14 cellular contexts compared by ENCODE assay signal in genomic region chr7:12670071-12670729, GRCh38. TPM values are rescaled to one million over a fixed set of nuclear protein-coding genes. Genes with fewer than 3 reads are reported as not detected.
A peak's percentile ranks its signal among the peaks of the same experiment; 100 is the strongest.
DNase-seq lines count a peak whose midpoint lies in the region; ATAC-seq, FAIRE-seq and TF ChIP-seq lines count a peak whose summit lies in the region.
"Had no signal": no experiment of that assay in that cellular context is flagged by ENCODE, and none has a peak within 500 bp of the region (broad histone marks: within the 10 kb centered on the region; RNA-seq: fewer than 3 reads in every experiment).

No MANE protein-coding gene starts in this region.

- no peaks in the 10 kb centered on the region for H3K36me3 ChIP-seq in K562 (ENCODE audit: control insufficient read depth, insufficient read depth, low read length)
- no peaks in the 10 kb centered on the region for H3K36me3 ChIP-seq in right lobe of liver

- no peak for ATAC-seq in A549
- ATAC-seq in K562: peak; percentile 34; the same call in 2 of the 3 replicates
- ATAC-seq in right lobe of liver: peak; percentile 37 to 70 (median 54)
- no peak for ATAC-seq in GM18858 (IDR thresholded peaks at IDR 0.05; ENCODE audit: unreplicated experiment)
- ATAC-seq: activated CD8-positive, alpha-beta T cell treated with anti-CD3 and anti-CD28 coated beads, Interleukin-2, amount 10 ng/mL, durations not matched to agents 7 days and 5 days had no signal

- no peaks in the 10 kb centered on the region for H4K20me1 ChIP-seq in K562 (replicated peaks; ENCODE audit: control insufficient read depth, insufficient read depth, low read length)

- H3K9me3 ChIP-seq in A549 (no peaks in the 10 kb centered on the region), K562 (replicated peaks; ENCODE audit: control insufficient read depth, insufficient read depth, low read depth, low read length) (no peaks in the 10 kb centered on the region), right lobe of liver (no peaks in the 10 kb centered on the region)

- 85% methylated on average over 1 of the region's 1 CpG for WGBS in A549 (ENCODE audit: missing lambda C conversion rate)
- WGBS in K562 (ENCODE audit: insufficient coverage, low coverage, missing lambda C conversion rate): 60% methylated on average over 1 of the region's 1 CpG
- 32% methylated on average over 1 of the region's 1 CpG for WGBS in right lobe of liver (ENCODE audit: insufficient coverage, low coverage, low lambda C conversion rate, missing lambda C conversion rate)

- no peaks in the 10 kb centered on the region for H3K9me1 ChIP-seq in K562 (ENCODE audit: control insufficient read depth, insufficient read depth, low read length)

- no TSS peak for BruUV-seq in K562 (replicated peaks; lab: Mats Ljungman, UMichigan)

- in situ Hi-C loops in K562 (cut with MboI): no loop called here

- no peaks in the 10 kb centered on the region for H3K27me3 ChIP-seq in K562 (ENCODE audit: control insufficient read depth in 2 of 2, insufficient read depth in 2 of 2, low read length in 2 of 2)
- H3K27me3 ChIP-seq in right lobe of liver: no peaks in the 10 kb centered on the region

- intact Hi-C loops in K562 (cut with micrococcal nuclease) (no loop called here), right lobe of liver (cut with DNase I) (no loop called here)

- POLR2A ChIA-PET in A549 (lab: Yijun Ruan, JAX): no interaction called here
- POLR2A ChIA-PET in K562 (lab: Yijun Ruan, JAX): interaction anchor here (0.9 kb wide), 1 partner anchor 12 kb away, joined by 3 read pairs; no protein-coding TSS in a partner anchor

- H3K27ac ChIP-seq in A549 (no peak overlapping the region), K562 (ENCODE audit: extremely low read depth, low read depth, low read length) (no peak overlapping the region), right lobe of liver (no peak overlapping the region)
- H3K27ac ChIP-seq: parathyroid adenoma had no signal

- no peak overlapping the region for H3K9ac ChIP-seq in K562 (ENCODE audit: insufficient read depth in 1 of 2, low read depth in 2 of 2, low read length in 2 of 2)
- H3K9ac ChIP-seq: parathyroid adenoma had no signal

- TF ChIP-seq POLR2A in A549 (IDR thresholded peaks at IDR 0.05; ENCODE audit: low read length) (no peak), K562 (conservative IDR thresholded peaks at IDR 0.05) (no peak), right lobe of liver (IDR thresholded peaks at IDR 0.05) (no peak)

- H3K4me1 ChIP-seq in A549 (no peaks in the 10 kb centered on the region), K562 (replicated peaks in 1 of 2; ENCODE audit: control insufficient read depth in 2 of 2, insufficient read depth in 2 of 2, low read length in 2 of 2) (no peaks in the 10 kb centered on the region), right lobe of liver (no peaks in the 10 kb centered on the region)
- H3K4me1 ChIP-seq: parathyroid adenoma had no signal

- peak; percentile 70 for FAIRE-seq in A549 (lab: Jason Lieb, UNC)
- FAIRE-seq in K562 (lab: Jason Lieb, UNC): no peak
- FAIRE-seq: HTR-8/SVneo had no signal

- DNase-seq in A549 (ENCODE audit: low read depth in 1 of 2, low spot score in 1 of 2) (no peak), HCEC 1CT (peak; percentile 77), K562 (ENCODE audit: extremely low read depth in 1 of 4, low spot score in 3 of 4) (no peak), right lobe of liver (no peak), NCI-H2029 treated with DMSO at 0.1 percent for 48 hours (lab: John Stamatoyannopoulos, UW) (no peak), NCI-H748 (lab: John Stamatoyannopoulos, UW; ENCODE audit: unreplicated experiment) (no peak), CD1c-positive myeloid dendritic cell (ENCODE audit: extremely low spot score) (no peak)
- DNase-seq: activated CD8-positive, alpha-beta T cell treated with anti-CD3 and anti-CD28 coated beads, Interleukin-2, amount 10 ng/mL, durations not matched to agents 7 days and 5 days; DMS 273 treated with DMSO at 0.1 percent for 48 hours; NCI-H1092 treated with DMSO at 0.1 percent for 48 hours; stimulated activated CD4-positive, alpha-beta T cell treated with anti-CD3 and anti-CD28 coated beads, Interleukin-2, amount 100 ng/mL, for 24 hours had no signal

- no peak overlapping the region for H3K4me3 ChIP-seq in A549
- H3K4me3 ChIP-seq in K562: no peak overlapping the region
- no peak overlapping the region for H3K4me3 ChIP-seq in right lobe of liver

- TF ChIP-seq CTCF in A549 (IDR thresholded peaks at IDR 0.05): no peak
- TF ChIP-seq CTCF in K562 (IDR thresholded peaks at IDR 0.05 in 2 of 3, conservative IDR thresholded peaks at IDR 0.05 in 1 of 3; ENCODE audit: insufficient read depth in 2 of 3, low read depth in 1 of 3, low read length in 3 of 3): no peak
- TF ChIP-seq CTCF in right lobe of liver (IDR thresholded peaks at IDR 0.05): no peak

- no peak overlapping the region; the same call in 1 of the 2 replicates for H2AFZ ChIP-seq in K562 (ENCODE audit: low read depth, low read length)
- H2AFZ ChIP-seq: parathyroid adenoma had no signal

- no peak for TF ChIP-seq RAD21 in A549 (conservative IDR thresholded peaks at IDR 0.05 in 1 of 2, IDR thresholded peaks at IDR 0.05 in 1 of 2)
- TF ChIP-seq RAD21 in K562 (CRISPR knock-in tag; conservative IDR thresholded peaks at IDR 0.05 in 1 of 2, IDR thresholded peaks at IDR 0.05 in 1 of 2): no peak

- no peaks in the 10 kb centered on the region for H3K79me2 ChIP-seq in K562 (ENCODE audit: control insufficient read depth, insufficient read depth, low read length)
- H3K79me2 ChIP-seq: parathyroid adenoma had no signal

- CTCF ChIA-PET in A549 (lab: Yijun Ruan, JAX) (interaction anchor here (2.3 kb wide), 1 partner anchor 16 kb away, joined by 10 read pairs; no protein-coding TSS in a partner anchor), K562 (lab: Yijun Ruan, JAX; ENCODE audit: low intra/inter-chr PET ratio) (no interaction called here)

- no peak for TF ChIP-seq EP300 in A549 (IDR thresholded peaks at IDR 0.05)
- no peak for TF ChIP-seq EP300 in K562 (IDR thresholded peaks at IDR 0.05; ENCODE audit: low read length)

- no peak overlapping the region for H3K4me2 ChIP-seq in A549
- H3K4me2 ChIP-seq in K562 (ENCODE audit: insufficient read depth, low read length): no peak overlapping the region

TF ChIP-seq in A549, 52 proteins besides CTCF, POLR2A, EP300 and RAD21:
- TF ChIP-seq CEBPB (IDR thresholded peaks at IDR 0.05): no peak
- no peak for TF ChIP-seq CHD4 (IDR thresholded peaks at IDR 0.05; ENCODE audit: borderline replicate concordance)
- TF ChIP-seq HDAC2 (IDR thresholded peaks at IDR 0.05): no peak
- TF ChIP-seq MAFK (IDR thresholded peaks at IDR 0.05; ENCODE audit: partially characterized antibody): peak; percentile 71

TF ChIP-seq in K562, 482 proteins besides CTCF, POLR2A, EP300 and RAD21 (continues in another document):
- TF ChIP-seq GABPB2 (CRISPR knock-in tag; conservative IDR thresholded peaks at IDR 0.05) (no peak), HINFP (tag; conservative IDR thresholded peaks at IDR 0.05; ENCODE audit: low read depth) (no peak), C11orf30 (IDR thresholded peaks at IDR 0.05; ENCODE audit: low read depth) (peak; percentile 73), PPARD (CRISPR knock-in tag; IDR thresholded peaks at IDR 0.05) (no peak), MAFG (tag; conservative IDR thresholded peaks at IDR 0.05) (peak; percentile 72), PTBP1 (IDR thresholded peaks at IDR 0.05; ENCODE audit: low read depth, low read length) (no peak), SREBF1 (IDR thresholded peaks at IDR 0.05; ENCODE audit: borderline replicate concordance, low read depth, low read length) (no peak), ZNF316 (IDR thresholded peaks at IDR 0.05) (peak; percentile 80), ZNF583 (CRISPR knock-in tag; IDR thresholded peaks at IDR 0.05) (no peak), MAFK (IDR thresholded peaks at IDR 0.05; ENCODE audit: low read length) (peak; percentile 30; the same call in 1 of the 2 replicates)

RNA-seq across cellular contexts. Expression of gene ARL4A, which starts 17.2 kb away (rescaled TPM):
- 58.9 and 76.1 TPM in 2 replicates for polyA plus RNA-seq in A549 (2011; rRNA removed)
- polyA plus RNA-seq in A549 (2012; cell fraction: cytosol; rRNA removed): 16.7 and 20.5 TPM in 2 replicates
- polyA plus RNA-seq in A549 (2012; cell fraction: nucleus; rRNA removed): 7.5 and 11.4 TPM in 2 replicates
- 51.9 to 59.4 TPM (median 53.6 TPM) in 3 replicates for polyA plus RNA-seq in A549 (2017; fragmentation: RNase III; extraction: RNeasy Plus Mini Kit Qiagen cat#74134 plus additional on column Dnase treatment)
- polyA minus RNA-seq in A549 (2011; rRNA and poly(A)+ RNA removed): 17.4 and 22.3 TPM in 2 replicates
- 106 and 313 TPM in 2 replicates for total RNA-seq in K562 (2011; cell fraction: chromatin; rRNA removed; ENCODE audit: low replicate concordance)
- 71.9 and 88.4 TPM in 2 replicates for total RNA-seq in K562 (2011; cell fraction: nucleolus; rRNA removed)
- total RNA-seq in K562 (2011; cell fraction: nucleoplasm; rRNA removed): 146 and 153 TPM in 2 replicates
- 96.3 and 118 TPM in 2 replicates for total RNA-seq in K562 (2014; rRNA removed)
- total RNA-seq in K562 (2014; rRNA removed; fragmentation: Illumina TruSeq; extraction: Trizol): 226 and 276 TPM in 2 replicates
- 118 and 129 TPM in 2 replicates for total RNA-seq in K562 (2015; rRNA removed; fragmentation: Illumina TruSeq; extraction: Trizol)
- 130 and 134 TPM in 2 replicates for total RNA-seq in K562 (2021)
- 170 and 244 TPM in 2 replicates for polyA plus RNA-seq in K562 (2011; rRNA removed)
- polyA plus RNA-seq in K562 (2011; cell fraction: cytosol; rRNA removed): 44.4 and 98.4 TPM in 2 replicates
- 65.4 and 97.9 TPM in 2 replicates for polyA plus RNA-seq in K562 (2011; cell fraction: nucleus; rRNA removed)
- 85.7 and 127 TPM in 2 replicates for polyA plus RNA-seq in K562 (2012)
- 172 and 178 TPM in 2 replicates for polyA plus RNA-seq in K562 (2014; fragmentation: Illumina TruSeq; extraction: Trizol)
- polyA plus RNA-seq in K562 (2014; fragmentation: Nextera tagmentation; extraction: Ambion mirVana): 100 to 1,000 TPM; 553 to 688 TPM
- polyA plus RNA-seq in K562 (2014; rRNA removed): 143 and 153 TPM in 2 replicates
- 304 and 306 TPM in 2 replicates for polyA minus RNA-seq in K562 (2011; rRNA and poly(A)+ RNA removed)
- polyA minus RNA-seq in K562 (2011; cell fraction: cytosol; rRNA and poly(A)+ RNA removed): 57.3 and 86.6 TPM in 2 replicates
- polyA minus RNA-seq in K562 (2011; cell fraction: nucleus; rRNA and poly(A)+ RNA removed): 110 and 254 TPM in 2 replicates
- total RNA-seq in right lobe of liver: 10 to 100 TPM in 2 of 6 experiments, 1 to 10 TPM in 4; 4.4 to 19.2 (median 8.3) TPM

Comparison
In these comparisons a context has a peak if more than half of its experiments do, and no peak if none do; other contexts are left out.
1. ATAC-seq: peak in K562 (single experiment) and right lobe of liver (4 of 4); none in A549 (0 of 2) and GM18858 (single experiment).
2. Of the 35 proteins assayed by ChIP-seq in both K562 and A549: peak only in K562: none; only in A549: none; in both: MAFK; in neither: 34.